Comparison of ENCODE assay signal across 22 cellular contexts in the genomic region with DNA sequence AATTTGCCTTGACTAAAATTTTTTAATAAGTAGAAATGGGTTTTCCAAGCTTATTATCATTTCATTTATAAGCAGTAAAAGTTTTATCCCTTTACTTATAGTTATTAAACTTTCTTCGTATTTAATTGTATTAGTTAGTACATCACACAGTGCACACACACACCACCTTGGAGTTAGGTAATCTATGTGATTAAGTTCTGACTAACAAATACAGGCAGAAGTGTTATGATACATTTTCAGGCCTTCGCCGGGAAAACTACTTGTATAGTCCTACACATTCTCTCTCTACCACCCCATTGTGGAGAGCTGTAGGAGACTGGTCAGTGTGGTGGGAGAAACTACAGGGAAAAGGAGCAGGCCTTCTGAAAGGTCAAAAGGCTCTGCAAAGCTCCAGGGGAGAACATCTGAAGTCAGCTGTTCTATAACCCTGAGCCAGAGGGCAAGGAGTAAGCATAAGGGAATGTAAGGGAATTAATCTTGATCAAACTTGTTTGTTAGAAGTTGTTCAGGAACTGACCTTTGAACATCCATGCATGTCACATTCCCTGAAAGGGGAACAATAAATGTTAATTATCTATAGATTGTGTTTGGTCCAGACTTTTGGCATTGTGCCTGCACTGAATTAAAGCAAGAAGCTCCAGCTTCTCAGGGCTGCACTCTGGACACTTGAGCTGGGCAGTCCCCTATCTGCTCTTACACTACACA.
DNase-seq lines count a peak whose midpoint lies in the region; ATAC-seq and TF ChIP-seq lines count a peak whose summit lies in the region.
"Had no signal": no experiment of that assay in that cellular context is flagged by ENCODE, and none has a peak within 500 bp of the region (broad histone marks: within the 10 kb centered on the region; RNA-seq: fewer than 3 reads in every experiment).

No MANE protein-coding gene starts in this region.

- H3K36me3 Mint-ChIP-seq in nephron (ENCODE audit: low read depth) (peaks cover 4% of the 10 kb centered on the region), T-cell (peaks cover 8% of the 10 kb centered on the region), glutamatergic neuron (ENCODE audit: unreplicated experiment) (peaks cover 5% of the 10 kb centered on the region)
- H3K36me3 Mint-ChIP-seq: activated naive CD8-positive, alpha-beta T cell treated with anti-CD3 and anti-CD28 coated beads, Interleukin-2, amount 10 ng/mL, durations not matched to agents 7 days and 5 days had no signal

- no peak overlapping the region for H3K27ac ChIP-seq in RWPE1
- H3K27ac ChIP-seq: vagina had no signal

- CTCF ChIA-PET in RWPE1 (lab: Yijun Ruan, JAX): interaction anchor here (0.5 kb wide), 1 partner anchor 359 kb away, joined by 3 read pairs; no protein-coding TSS in a partner anchor
- CTCF ChIA-PET in T-cell (lab: Charles Lee): no interaction called here

- TF ChIP-seq CTCF in RWPE1 (conservative IDR thresholded peaks at IDR 0.05; ENCODE audit: low read depth) (no peak), epithelial cell of proximal tubule (conservative IDR thresholded peaks at IDR 0.05; ENCODE audit: low read depth, low read length) (no peak), nephron (IDR thresholded peaks at IDR 0.05; ENCODE audit: unreplicated experiment in 3 of 3) (no peak), GM13977 (IDR thresholded peaks at IDR 0.05; ENCODE audit: extremely low read depth, insufficient read depth, missing control alignments) (no peak), glutamatergic neuron (IDR thresholded peaks at IDR 0.05; ENCODE audit: partially characterized antibody, unreplicated experiment) (no peak)

- no peak for ATAC-seq in T-cell (replicated peaks in 1 of 4)
- ATAC-seq: activated CD8-positive, alpha-beta T cell treated with anti-CD3 and anti-CD28 coated beads, Interleukin-2, amount 10 ng/mL, durations not matched to agents 7 days and 5 days; activated T-cell treated with anti-CD3 and anti-CD28 coated beads, Interleukin-2, amount 50 U/mL, for 72 hours; sciatic nerve had no signal

- H3K9me3 Mint-ChIP-seq in nephron (peaks cover 9% of the 10 kb centered on the region), T-cell (peaks cover 8 to 10% (median 9%) of the 10 kb centered on the region in 3 donors), glutamatergic neuron (ENCODE audit: unreplicated experiment) (peaks cover 3% of the 10 kb centered on the region)

- H3K27me3 Mint-ChIP-seq in nephron (ENCODE audit: low read depth) (no peaks in the 10 kb centered on the region), T-cell (no peaks in the 10 kb centered on the region), glutamatergic neuron (ENCODE audit: unreplicated experiment) (no peaks in the 10 kb centered on the region)
- H3K27me3 Mint-ChIP-seq: activated B cell treated with CpG ODN at 0.5 μM for 24 hours; activated naive CD8-positive, alpha-beta T cell treated with anti-CD3 and anti-CD28 coated beads, Interleukin-2, amount 10 ng/mL, durations not matched to agents 7 days and 5 days; CD8-positive, alpha-beta memory T cell had no signal

- peak; percentile 8 for DNase-seq in ELF-1 (ENCODE audit: low read depth, low spot score)
- peak; percentile 21 for DNase-seq in RWPE1 (ENCODE audit: low spot score)
- peak; percentile 57 for DNase-seq in epithelial cell of proximal tubule (ENCODE audit: low read depth)
- DNase-seq in GDM1 (lab: John Stamatoyannopoulos, UW): no peak
- DNase-seq in GM13977 (ENCODE audit: low spot score): no peak
- DNase-seq in T-cell: no peak
- no peak for DNase-seq in glutamatergic neuron
- DNase-seq: activated B cell treated with CpG ODN at 0.5 μM for 24 hours; activated CD8-positive, alpha-beta T cell treated with anti-CD3 and anti-CD28 coated beads, Interleukin-2, amount 10 ng/mL, durations not matched to agents 7 days and 5 days; activated naive CD8-positive, alpha-beta T cell treated with anti-CD3 and anti-CD28 coated beads, Interleukin-2, amount 10 ng/mL, durations not matched to agents 7 days and 5 days; activated T-cell treated with anti-CD3 and anti-CD28 coated beads, Interleukin-2, amount 50 U/mL, for 72 hours; CD8-positive, alpha-beta memory T cell; hypothalamus; KG1; kidney glomerular epithelial cell; NCI-H1048; NCI-H2081; NCI-H510A treated with DMSO at 0.1 percent for 48 hours had no signal

- no peak overlapping the region for H3K4me3 ChIP-seq in epithelial cell of proximal tubule (ENCODE audit: low read depth, low read length)
- H3K4me3 ChIP-seq: vagina had no signal

- POLR2A ChIA-PET in RWPE1 (lab: Yijun Ruan, JAX; ENCODE audit: low non-redundant PET) (no interaction called here), T-cell (lab: Charles Lee) (no interaction called here)

- in situ Hi-C loops in GM13977 (cut with MboI; ENCODE audit: low pct_unique_long_range_greater_than_20kb, low sequenced_read_pairs, unreplicated experiment): no loop called here

- H3K4me1 Mint-ChIP-seq in nephron (peaks cover 8% of the 10 kb centered on the region), T-cell (no peaks in the 10 kb centered on the region), glutamatergic neuron (ENCODE audit: low read depth, unreplicated experiment) (no peaks in the 10 kb centered on the region)
- H3K4me1 Mint-ChIP-seq: activated B cell treated with CpG ODN at 0.5 μM for 24 hours; activated naive CD8-positive, alpha-beta T cell treated with anti-CD3 and anti-CD28 coated beads, Interleukin-2, amount 10 ng/mL, durations not matched to agents 7 days and 5 days; CD8-positive, alpha-beta memory T cell had no signal

- H3K4me3 Mint-ChIP-seq in nephron (no peak overlapping the region), T-cell (no peak overlapping the region), glutamatergic neuron (ENCODE audit: unreplicated experiment) (no peak overlapping the region)
- H3K4me3 Mint-ChIP-seq: activated B cell treated with CpG ODN at 0.5 μM for 24 hours; activated CD8-positive, alpha-beta T cell treated with anti-CD3 and anti-CD28 coated beads, Interleukin-2, amount 10 ng/mL, durations not matched to agents 7 days and 5 days; activated naive CD8-positive, alpha-beta T cell treated with anti-CD3 and anti-CD28 coated beads, Interleukin-2, amount 10 ng/mL, durations not matched to agents 7 days and 5 days; activated T-cell treated with anti-CD3 and anti-CD28 coated beads, Interleukin-2, amount 50 U/mL, for 72 hours; CD8-positive, alpha-beta memory T cell; mesothelial cell of epicardium had no signal

- peak overlapping the region; percentile 48 to 80 (median 79) for H3K27ac Mint-ChIP-seq in nephron
- no peak overlapping the region for H3K27ac Mint-ChIP-seq in T-cell
- no peak overlapping the region for H3K27ac Mint-ChIP-seq in glutamatergic neuron (ENCODE audit: unreplicated experiment)
- H3K27ac Mint-ChIP-seq: activated B cell treated with CpG ODN at 0.5 μM for 24 hours; activated CD8-positive, alpha-beta T cell treated with anti-CD3 and anti-CD28 coated beads, Interleukin-2, amount 10 ng/mL, durations not matched to agents 7 days and 5 days; activated naive CD8-positive, alpha-beta T cell treated with anti-CD3 and anti-CD28 coated beads, Interleukin-2, amount 10 ng/mL, durations not matched to agents 7 days and 5 days; activated T-cell treated with anti-CD3 and anti-CD28 coated beads, Interleukin-2, amount 50 U/mL, for 72 hours; CD8-positive, alpha-beta memory T cell; mesothelial cell of epicardium had no signal

Comparison
In these comparisons a context has a peak if more than half of its experiments do, and no peak if none do; other contexts are left out.
1. DNase-seq: peak in ELF-1 (single experiment), RWPE1 (single experiment) and epithelial cell of proximal tubule (single experiment); none in GDM1 (single experiment), GM13977 (single experiment), T-cell (0 of 34) and glutamatergic neuron (single experiment).
2. H3K27ac Mint-ChIP-seq: peak in nephron (3 of 3); none in T-cell (0 of 2) and glutamatergic neuron (single experiment).